ENCODE assay signal across 12 cellular contexts in genomic region chr11:126357969-126358762, GRCh38. TPM values are rescaled to one million over a fixed set of nuclear protein-coding genes. Genes with fewer than 3 reads are reported as not detected.
DNase-seq lines count a peak whose midpoint lies in the region; ATAC-seq and TF ChIP-seq lines count a peak whose summit lies in the region.
"Had no signal": no experiment of that assay in that cellular context is flagged by ENCODE, and none has a peak within 500 bp of the region (broad histone marks: within the 10 kb centered on the region; RNA-seq: fewer than 3 reads in every experiment).

No MANE protein-coding gene starts in this region.

- WGBS in lung, 2 donors, result 61 to 74% methylated on average over 18 of the region's 18 CpGs
- 42 to 60% methylated on average over 14 to 18 of the region's 18 CpGs for WGBS in testis, 2 donors

- H3K9me3 ChIP-seq in lung (ENCODE audit: control insufficient read depth in 2 of 2, insufficient read depth in 1 of 2, low read length in 1 of 2) (no peaks in the 10 kb centered on the region), testis (no peaks in the 10 kb centered on the region)

- intact Hi-C loops in testis (cut with DNase I; ENCODE audit: low total_unique reads), result no loop called here

- ATAC-seq in lung (ENCODE audit: insufficient read depth, low FRiP score) (no peak), HG02884 (IDR thresholded peaks at IDR 0.05; ENCODE audit: unreplicated experiment) (no peak)
- ATAC-seq: activated naive CD4-positive, alpha-beta T cell treated with anti-CD3 and anti-CD28 coated beads, Interleukin-2, amount 50 U/mL, for 72 hours had no signal

- TF ChIP-seq POLR2A in testis (IDR thresholded peaks at IDR 0.05), result no peak

- peak overlapping the region; percentile 90 to 92 for H3K27ac ChIP-seq in coronary artery
- H3K27ac ChIP-seq in lung (ENCODE audit: low read depth in 1 of 2, low read length in 1 of 2), result peak overlapping the region; percentile 43 to 79
- peak overlapping the region; percentile 87 for H3K27ac ChIP-seq in testis
- H3K27ac ChIP-seq: parathyroid adenoma had no signal

- H3K4me1 ChIP-seq in lung (ENCODE audit: control insufficient read depth in 2 of 2, insufficient read depth in 2 of 2, low read length in 2 of 2) (peaks cover 21 to 25% of the 10 kb centered on the region in 2 donors), testis (peaks cover 69% of the 10 kb centered on the region)
- H3K4me1 ChIP-seq: parathyroid adenoma had no signal

- TF ChIP-seq CTCF in HFF-Myc (IDR thresholded peaks at IDR 0.05; ENCODE audit: low read depth, low read length, missing control alignments) (no peak), coronary artery (IDR thresholded peaks at IDR 0.05) (no peak), lung (IDR thresholded peaks at IDR 0.05; ENCODE audit: control extremely low read depth, extremely low read depth) (no peak), testis (IDR thresholded peaks at IDR 0.05) (no peak)

- DNase-seq in HFF-Myc (ENCODE audit: extremely low read depth, low read depth), result no peak
- no peak for DNase-seq in coronary artery (ENCODE audit: low spot score)
- no peak for DNase-seq in lung (ENCODE audit: low spot score)
- no peak for DNase-seq in testis
- no peak for DNase-seq in Ammon's horn (ENCODE audit: low spot score)
- no peak for DNase-seq in germinal center (ENCODE audit: low spot score)
- DNase-seq in NCI-H748 treated with DMSO at 0.1 percent for 48 hours (lab: John Stamatoyannopoulos, UW), result no peak
- DNase-seq: activated CD4-positive, alpha-beta T cell treated with anti-CD3 and anti-CD28 coated beads, Interleukin-2, amount 50 U/mL, for 48 hours; trophoblast cell had no signal

- H3K4me3 ChIP-seq in HFF-Myc (replicated peaks; ENCODE audit: low read depth, low read length) (peak overlapping the region; percentile 60), coronary artery (peak overlapping the region; percentile 87), lung (no peak overlapping the region), testis (peak overlapping the region in 1 of 2 donors; percentile 79)

- H3K36me3 ChIP-seq in lung (ENCODE audit: control insufficient read depth in 2 of 2, insufficient read depth in 2 of 2, low read length in 2 of 2) (no peaks in the 10 kb centered on the region), testis (ENCODE audit: low read depth, missing control alignments) (no peaks in the 10 kb centered on the region)

- H3K27me3 ChIP-seq in lung (ENCODE audit: control insufficient read depth, insufficient read depth), result no peaks in the 10 kb centered on the region
- no peaks in the 10 kb centered on the region for H3K27me3 ChIP-seq in testis

RNA-seq across cellular contexts. Expression of gene ST3GAL4, which starts 2.7 kb away (rescaled TPM):
- total RNA-seq in lung (10 to 100 TPM; 31.5 to 31.9 TPM), testis (100 to 1,000 TPM; 212 to 221 TPM)
- polyA plus RNA-seq in lung (10 to 100 TPM; 23.6 to 38.3 TPM), testis (ENCODE audit: insufficient read depth, low read depth, low replicate concordance) (102 TPM)

RNA-seq across cellular contexts. Expression of gene DCPS, which starts 54.3 kb away (rescaled TPM):
- total RNA-seq in lung (10 to 100 TPM; 10.7 to 20.4 TPM), testis (10 to 100 TPM; 16.9 to 20.9 TPM)
- polyA plus RNA-seq in lung (10 to 100 TPM; 20.4 to 26.3 TPM), testis (ENCODE audit: insufficient read depth, low read depth, low replicate concordance) (16.8 TPM)

Comparison
In these comparisons a context has a peak if more than half of its experiments do, and no peak if none do; other contexts are left out.
1. RNA of gene ST3GAL4, which starts 2.7 kb away (total RNA-seq): 212 to 221 TPM in testis; 31.5 to 31.9 TPM in lung; every median in the first group is over 4 times any median in the second.
2. Peak in every context shown above with its lines, with median percentiles within 50 percentile points of each other: H3K27ac ChIP-seq.